ENCODE assay signal across 22 cellular contexts in genomic region chr13:103238441-103238840, GRCh38.
"Had no signal": no experiment of that assay in that cellular context is flagged by ENCODE, and none has a peak within 500 bp of the region (broad histone marks: within the 10 kb centered on the region; RNA-seq: fewer than 3 reads in every experiment).

No MANE protein-coding gene starts in this region.

- H3K36me3 ChIP-seq: ovary, prostate gland, suprapubic skin, tibial nerve had no signal

- H3K27ac ChIP-seq: ovary, prostate gland, suprapubic skin, tibial nerve had no signal

- FAIRE-seq: endothelial cell of umbilical vein, keratinocyte had no signal

- H3K9me3 ChIP-seq: ovary, prostate gland, suprapubic skin had no signal

- H3K4me3 ChIP-seq: ovary, prostate gland, smooth muscle cell, suprapubic skin, tibial nerve had no signal

- DNase-seq: activated CD4-positive, alpha-beta T cell treated with anti-CD3 and anti-CD28 coated beads for 36 hours; activated CD4-positive, CD25-positive, alpha-beta regulatory T cell; activated CD8-positive, alpha-beta memory T cell treated with anti-CD3 and anti-CD28 coated beads, Interleukin-2, amount 10 ng/mL, durations not matched to agents 7 days and 5 days; activated CD8-positive, alpha-beta T cell treated with anti-CD3 and anti-CD28 coated beads, Interleukin-2, amount 10 ng/mL, durations not matched to agents 7 days and 5 days; activated naive CD8-positive, alpha-beta T cell treated with anti-CD3 and anti-CD28 coated beads, Interleukin-2, amount 50 U/mL, for 24 hours; activated T-cell treated with anti-CD3 and anti-CD28 coated beads, Interleukin-2, amount 50 U/mL, for 48 hours; amygdala; foreskin fibroblast; head of caudate nucleus; hippocampal formation; left colon; midbrain; naive thymus-derived CD4-positive, alpha-beta T cell; ovary; stimulated activated CD4-positive, alpha-beta T cell treated with anti-CD3 and anti-CD28 coated beads, Interleukin-1b, Interleukin-23, amount 100 ng/mL, for 48 hours; stimulated activated naive CD4-positive, alpha-beta T cell had no signal

- H3K4me1 ChIP-seq: prostate gland, suprapubic skin, tibial nerve had no signal
